In the genomic region with DNA sequence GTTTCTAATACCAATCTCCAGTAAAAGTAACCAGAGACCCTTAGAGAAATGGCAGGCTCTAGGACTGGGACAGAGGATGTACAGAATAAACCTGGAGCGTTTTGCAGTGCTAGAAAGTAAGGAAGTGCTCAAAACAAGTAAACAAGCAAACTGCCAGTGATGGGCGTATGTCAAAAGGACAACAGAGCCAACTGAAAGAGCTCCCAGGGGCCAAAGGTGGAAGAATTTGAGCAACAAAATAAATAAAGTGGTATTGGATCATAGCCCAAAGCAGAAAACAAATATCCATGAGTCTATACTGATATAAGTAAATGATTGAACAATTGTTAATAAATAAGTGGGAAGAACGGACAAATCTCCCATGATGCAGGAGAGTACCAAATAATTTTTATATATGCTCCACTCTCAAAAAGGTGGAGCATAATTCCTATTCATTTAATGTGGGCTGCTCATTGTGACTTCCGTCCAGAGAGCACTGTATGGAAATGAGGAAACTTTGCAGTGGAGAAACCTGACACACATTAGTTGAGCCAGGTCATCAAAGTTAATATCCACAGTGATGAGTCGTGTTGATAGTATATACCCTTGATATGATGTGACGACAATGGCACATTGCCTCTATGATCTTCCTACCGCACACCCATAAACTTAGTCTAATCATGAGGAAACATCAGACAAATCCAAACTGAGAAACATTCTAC, we compare ENCODE assay signal across 25 cellular contexts. TPM values are rescaled to one million over a fixed set of nuclear protein-coding genes. Genes with fewer than 3 reads are reported as not detected.
"Had no signal": no experiment of that assay in that cellular context is flagged by ENCODE, and none has a peak within 500 bp of the region (broad histone marks: within the 10 kb centered on the region; RNA-seq: fewer than 3 reads in every experiment).

No MANE protein-coding gene starts in this region.

- H3K27me3 ChIP-seq: dorsolateral prefrontal cortex, heart left ventricle, left lung, spleen, tibial artery, upper lobe of left lung, vagina had no signal

- H3K4me3 ChIP-seq: dorsolateral prefrontal cortex, heart left ventricle, left lung, lower lobe of right lung, psoas muscle, spleen, tibial artery, upper lobe of left lung, vagina had no signal

- H3K27ac Mint-ChIP-seq: naive B cell; nephron; stimulated activated memory B cell treated with anti-CD40 and anti-IgM and Interleukin-4, amounts not matched to agents 10 μg/mL and 1 μg/mL and 100 μg/mL, for 72 hours; stimulated activated naive CD8-positive, alpha-beta T cell treated with anti-CD3 and anti-CD28 coated beads, Interleukin-15, Interleukin-2, amounts not matched to agents 100 ng/mL and 50 ng/mL, for 24 hours had no signal

- H3K4me1 Mint-ChIP-seq: naive B cell; nephron; stimulated activated memory B cell treated with anti-CD40 and anti-IgM and Interleukin-4, amounts not matched to agents 10 μg/mL and 1 μg/mL and 100 μg/mL, for 72 hours had no signal

- FAIRE-seq: frontal cortex had no signal

- H3K27me3 Mint-ChIP-seq: stimulated activated memory B cell treated with anti-CD40 and anti-IgM and Interleukin-4, amounts not matched to agents 10 μg/mL and 1 μg/mL and 100 μg/mL, for 72 hours; stimulated activated naive CD8-positive, alpha-beta T cell treated with anti-CD3 and anti-CD28 coated beads, Interleukin-15, Interleukin-2, amounts not matched to agents 100 ng/mL and 50 ng/mL, for 24 hours had no signal

- H3K4me1 ChIP-seq: heart left ventricle, left lung, lower lobe of right lung, psoas muscle, spleen, tibial artery, upper lobe of left lung, vagina had no signal

- H3K36me3 ChIP-seq: heart left ventricle, left lung, lower lobe of right lung, spleen, tibial artery, upper lobe of left lung, vagina had no signal

- H3K36me3 Mint-ChIP-seq: naive B cell; stimulated activated memory B cell treated with anti-CD40 and anti-IgM and Interleukin-4, amounts not matched to agents 10 μg/mL and 1 μg/mL and 100 μg/mL, for 72 hours had no signal

- H3K27ac ChIP-seq: dorsolateral prefrontal cortex, heart left ventricle, left lung, lower lobe of right lung, psoas muscle, spleen, tibial artery, upper lobe of left lung, vagina had no signal

- H3K9me3 ChIP-seq: lower lobe of right lung, psoas muscle, upper lobe of left lung, vagina had no signal

- ATAC-seq: heart left ventricle; left lung; lower lobe of right lung; psoas muscle; sciatic nerve; stimulated activated memory B cell treated with anti-CD40 and anti-IgM and Interleukin-4, amounts not matched to agents 10 μg/mL and 1 μg/mL and 100 μg/mL, for 72 hours had no signal

- H3K4me3 Mint-ChIP-seq: naive B cell; nephron; stimulated activated memory B cell treated with anti-CD40 and anti-IgM and Interleukin-4, amounts not matched to agents 10 μg/mL and 1 μg/mL and 100 μg/mL, for 72 hours; stimulated activated naive CD8-positive, alpha-beta T cell treated with anti-CD3 and anti-CD28 coated beads, Interleukin-15, Interleukin-2, amounts not matched to agents 100 ng/mL and 50 ng/mL, for 24 hours had no signal

- DNase-seq: cortex of kidney; dorsolateral prefrontal cortex; effector CD8-positive, alpha-beta T cell; heart left ventricle; hippocampal formation; left lung; lower lobe of right lung; mesenchymal stem cell; midbrain; naive B cell; psoas muscle; retina; spleen; stimulated activated CD4-positive, alpha-beta T cell treated with anti-CD3 and anti-CD28 coated beads, Interleukin-15, amount 100 ng/mL, for 24 hours; stimulated activated CD4-positive, alpha-beta T cell treated with anti-CD3 and anti-CD28 coated beads, Interleukin-1b, Interleukin-23, amount 100 ng/mL, for 48 hours; stimulated activated CD4-positive, alpha-beta T cell treated with anti-CD3 and anti-CD28 coated beads, Interleukin-4, amount 100 ng/mL, for 24 hours; tibial artery; upper lobe of left lung had no signal

- H3K9me3 Mint-ChIP-seq: nephron; stimulated activated memory B cell treated with anti-CD40 and anti-IgM and Interleukin-4, amounts not matched to agents 10 μg/mL and 1 μg/mL and 100 μg/mL, for 72 hours; stimulated activated naive CD8-positive, alpha-beta T cell treated with anti-CD3 and anti-CD28 coated beads, Interleukin-15, Interleukin-2, amounts not matched to agents 100 ng/mL and 50 ng/mL, for 24 hours had no signal

RNA-seq across cellular contexts. Expression of a gene that starts 33.8 kb away (rescaled TPM):
- total RNA-seq: glomerular endothelial cell, sciatic nerve had no signal
- polyA plus RNA-seq: heart left ventricle, spleen had no signal
